27 cellular contexts compared by ENCODE assay signal in genomic region chr5:151449836-151450235, GRCh38. TPM values are rescaled to one million over a fixed set of nuclear protein-coding genes. Genes with fewer than 3 reads are reported as not detected.
A peak's percentile ranks its signal among the peaks of the same experiment; 100 is the strongest.
DNase-seq lines count a peak whose midpoint lies in the region; ATAC-seq and TF ChIP-seq lines count a peak whose summit lies in the region.
"Had no signal": no experiment of that assay in that cellular context is flagged by ENCODE, and none has a peak within 500 bp of the region (broad histone marks: within the 10 kb centered on the region; RNA-seq: fewer than 3 reads in every experiment).

No MANE protein-coding gene starts in this region.

- POLR2A ChIA-PET in CD4-positive, alpha-beta T cell (lab: Charles Lee) = no interaction called here

- H3K27me3 ChIP-seq in DND-41 (ENCODE audit: insufficient read depth, low read length, poor library complexity) (no peaks in the 10 kb centered on the region), Karpas-422 (ENCODE audit: low read length) (no peaks in the 10 kb centered on the region), parathyroid adenoma (ENCODE audit: control insufficient read depth, insufficient read depth, low read length) (no peaks in the 10 kb centered on the region), Peyer's patch (no peaks in the 10 kb centered on the region)
- peaks cover 5% of the 10 kb centered on the region for H3K27me3 ChIP-seq in CD4-positive, alpha-beta T cell (ENCODE audit: control insufficient read depth, insufficient read depth, low read length)
- H3K27me3 ChIP-seq: ascending aorta; BLaER1 treated with 17β-estradiol and CSF1 and Interleukin-3, amounts not matched to agents 10 nM and 100 nM; SJSA1; transverse colon had no signal

- H3K4me3 ChIP-seq in DND-41 (ENCODE audit: low read depth in 1 of 2, low read length in 2 of 2) (no peak overlapping the region), Karpas-422 (ENCODE audit: low read length) (no peak overlapping the region), parathyroid adenoma (ENCODE audit: low read depth, low read length) (peak overlapping the region; percentile 95), Peyer's patch (peak overlapping the region in 2 of 4 donors; percentile 80 to 92)
- H3K4me3 ChIP-seq: left ventricle myocardium inferior, SJSA1 had no signal

- TF ChIP-seq POLR2A in Peyer's patch (IDR thresholded peaks at IDR 0.05) = no peak

- no peaks in the 10 kb centered on the region for H3K9me2 ChIP-seq in Karpas-422 (replicated peaks; ENCODE audit: insufficient read depth, low read length)

- H3K4me2 ChIP-seq in DND-41 (ENCODE audit: insufficient read depth, low read length) = peak overlapping the region; percentile 86; the same call in 1 of the 2 replicates
- H3K4me2 ChIP-seq in Karpas-422 (ENCODE audit: low read depth, low read length, poor library complexity, severe bottlenecking) = peak overlapping the region; percentile 90
- peak overlapping the region; percentile 67 for H3K4me2 ChIP-seq in parathyroid adenoma (ENCODE audit: low read length)

- H3K9me3 ChIP-seq in DND-41 (ENCODE audit: insufficient read depth, low read length, severe bottlenecking) = no peaks in the 10 kb centered on the region
- no peaks in the 10 kb centered on the region for H3K9me3 ChIP-seq in Karpas-422 (ENCODE audit: low read length)
- no peaks in the 10 kb centered on the region for H3K9me3 ChIP-seq in parathyroid adenoma (ENCODE audit: control insufficient read depth, low read length)
- H3K9me3 ChIP-seq in Peyer's patch = no peaks in the 10 kb centered on the region
- no peaks in the 10 kb centered on the region for H3K9me3 ChIP-seq in CD4-positive, alpha-beta T cell (ENCODE audit: control insufficient read depth, low read length)
- H3K9me3 ChIP-seq: ascending aorta; BLaER1 treated with 17β-estradiol and CSF1 and Interleukin-3, amounts not matched to agents 10 nM and 100 nM; left ventricle myocardium inferior; SJSA1; transverse colon had no signal

- TF ChIP-seq CTCF in DND-41 (IDR thresholded peaks at IDR 0.05; ENCODE audit: borderline replicate concordance, extremely low read depth, low read length, poor library complexity, severe bottlenecking) (no peak), parathyroid adenoma (IDR thresholded peaks at IDR 0.05) (no peak), Peyer's patch (IDR thresholded peaks at IDR 0.05) (no peak)
- TF ChIP-seq CTCF in CD4-positive, alpha-beta T cell (IDR thresholded peaks at IDR 0.05) = no peak

- no peak overlapping the region for H3K9ac ChIP-seq in DND-41 (ENCODE audit: low read depth, low read length)
- H3K9ac ChIP-seq in Karpas-422 (ENCODE audit: low read length) = no peak overlapping the region
- no peak overlapping the region for H3K9ac ChIP-seq in parathyroid adenoma

- H3K36me3 Mint-ChIP-seq in dendritic cell treated with granulocyte-macrophage colony-stimulating factor and Interleukin-4, amounts not matched to agents 40 ng/mL and 50 ng/mL, for 4 days (ENCODE audit: low read depth) = peaks cover 44% of the 10 kb centered on the region
- H3K36me3 Mint-ChIP-seq in CD4-positive, alpha-beta T cell (ENCODE audit: low read depth) = no peaks in the 10 kb centered on the region
- H3K36me3 Mint-ChIP-seq: activated naive CD8-positive, alpha-beta T cell treated with anti-CD3 and anti-CD28 coated beads, Interleukin-2, amount 10 ng/mL, durations not matched to agents 7 days and 5 days; naive B cell had no signal

- H3K9me3 Mint-ChIP-seq in dendritic cell treated with granulocyte-macrophage colony-stimulating factor and Interleukin-4, amounts not matched to agents 40 ng/mL and 50 ng/mL, for 4 days = no peaks in the 10 kb centered on the region
- no peaks in the 10 kb centered on the region for H3K9me3 Mint-ChIP-seq in CD4-positive, alpha-beta T cell
- H3K9me3 Mint-ChIP-seq: activated naive CD8-positive, alpha-beta T cell treated with anti-CD3 and anti-CD28 coated beads, Interleukin-2, amount 10 ng/mL, durations not matched to agents 7 days and 5 days; naive B cell had no signal

- CTCF ChIA-PET in CD4-positive, alpha-beta T cell (lab: Charles Lee) = interaction anchor here (1.7 kb wide), 1 partner anchor 73 kb away, joined by 3 read pairs; no protein-coding TSS in a partner anchor

- H3K79me2 ChIP-seq in DND-41 (ENCODE audit: insufficient read depth, low read length) (peaks cover 23% of the 10 kb centered on the region), Karpas-422 (ENCODE audit: low read length) (peaks cover 46% of the 10 kb centered on the region), parathyroid adenoma (peaks cover 21% of the 10 kb centered on the region)

- H4K20me1 ChIP-seq in DND-41 (ENCODE audit: insufficient read depth, low read length) (no peaks in the 10 kb centered on the region), Karpas-422 (ENCODE audit: insufficient read depth, low read depth, low read length) (no peaks in the 10 kb centered on the region)

- H3K4me1 ChIP-seq in DND-41 (ENCODE audit: insufficient read depth, low read length) = peaks cover 24% of the 10 kb centered on the region
- peaks cover 15% of the 10 kb centered on the region for H3K4me1 ChIP-seq in Karpas-422 (ENCODE audit: low read length)
- H3K4me1 ChIP-seq in parathyroid adenoma = peaks cover 32% of the 10 kb centered on the region
- H3K4me1 ChIP-seq in Peyer's patch = peaks cover 0 to 55% (median 0%) of the 10 kb centered on the region in 4 donors
- H3K4me1 ChIP-seq: ascending aorta had no signal

- no peak overlapping the region for H3K27ac ChIP-seq in DND-41 (ENCODE audit: low read length)
- no peak overlapping the region for H3K27ac ChIP-seq in Karpas-422 (ENCODE audit: low read length)
- H3K27ac ChIP-seq in parathyroid adenoma = peak overlapping the region; percentile 94
- peak overlapping the region in 1 of 4 donors; percentile 65 for H3K27ac ChIP-seq in Peyer's patch
- H3K27ac ChIP-seq in CD4-positive, alpha-beta T cell (ENCODE audit: low read depth, low read length) = no peak overlapping the region
- H3K27ac ChIP-seq: ascending aorta, left ventricle myocardium inferior, SJSA1, transverse colon had no signal

- H2AFZ ChIP-seq in DND-41 (ENCODE audit: low read depth, low read length) (no peak overlapping the region), Karpas-422 (ENCODE audit: low read length) (no peak overlapping the region), parathyroid adenoma (no peak overlapping the region)

- peaks cover 44% of the 10 kb centered on the region for H3K4me1 Mint-ChIP-seq in dendritic cell treated with granulocyte-macrophage colony-stimulating factor and Interleukin-4, amounts not matched to agents 40 ng/mL and 50 ng/mL, for 4 days (ENCODE audit: low read depth)
- H3K4me1 Mint-ChIP-seq in CD4-positive, alpha-beta T cell (ENCODE audit: low read depth) = peaks cover 23% of the 10 kb centered on the region

- H3K27ac Mint-ChIP-seq in dendritic cell treated with granulocyte-macrophage colony-stimulating factor and Interleukin-4, amounts not matched to agents 40 ng/mL and 50 ng/mL, for 4 days = peak overlapping the region; percentile 90
- no peak overlapping the region for H3K27ac Mint-ChIP-seq in CD4-positive, alpha-beta T cell
- H3K27ac Mint-ChIP-seq: activated naive CD8-positive, alpha-beta T cell treated with anti-CD3 and anti-CD28 coated beads, Interleukin-2, amount 10 ng/mL, durations not matched to agents 7 days and 5 days; naive B cell; T-helper 17 cell had no signal

- H3K27me3 Mint-ChIP-seq in dendritic cell treated with granulocyte-macrophage colony-stimulating factor and Interleukin-4, amounts not matched to agents 40 ng/mL and 50 ng/mL, for 4 days = no peaks in the 10 kb centered on the region
- H3K27me3 Mint-ChIP-seq in CD4-positive, alpha-beta T cell = peaks cover 13% of the 10 kb centered on the region

- DNase-seq in DND-41 (no peak), Karpas-422 (no peak), Peyer's patch (no peak)
- no peak for DNase-seq in stimulated activated CD4-positive, alpha-beta T cell treated with anti-CD3 and anti-CD28 coated beads, Interleukin-12 subunit alpha, Interleukin-12 subunit beta, amount 100 ng/mL, for 4 hours
- no peak for DNase-seq in activated CD8-positive, alpha-beta memory T cell treated with anti-CD3 and anti-CD28 coated beads, Interleukin-2, amount 50 U/mL, for 4 hours
- no peak for DNase-seq in CD4-positive, alpha-beta T cell
- DNase-seq: ACHN; activated CD4-positive, alpha-beta T cell treated with anti-CD3 and anti-CD28 coated beads for 1 hour; activated gamma-delta T cell; activated naive CD8-positive, alpha-beta T cell treated with anti-CD3 and anti-CD28 coated beads, Interleukin-2, amount 10 ng/mL, durations not matched to agents 7 days and 5 days; Calu3; dermis blood vessel endothelial cell; islet precursor cell; left ventricle myocardium inferior; naive B cell; NCI-H1092 treated with DMSO at 0.1 percent for 48 hours; NCI-H187; NCI-H526 treated with DMSO at 0.1 percent for 48 hours; nucleus accumbens; stimulated activated CD4-positive, alpha-beta T cell treated with anti-CD3 and anti-CD28 coated beads, Interleukin-2, amount 100 ng/mL, for 24 hours; T-helper 17 cell; transverse colon had no signal

- H3K36me3 ChIP-seq in DND-41 (ENCODE audit: insufficient read depth, low read length) (no peaks in the 10 kb centered on the region; the same call in 1 of the 2 replicates), Karpas-422 (ENCODE audit: insufficient read depth, low read length) (no peaks in the 10 kb centered on the region), parathyroid adenoma (ENCODE audit: control insufficient read depth, insufficient read depth, low read length) (no peaks in the 10 kb centered on the region), Peyer's patch (no peaks in the 10 kb centered on the region)
- H3K36me3 ChIP-seq: ascending aorta, left ventricle myocardium inferior, transverse colon had no signal

- peak overlapping the region; percentile 33 for H3K4me3 Mint-ChIP-seq in dendritic cell treated with granulocyte-macrophage colony-stimulating factor and Interleukin-4, amounts not matched to agents 40 ng/mL and 50 ng/mL, for 4 days
- H3K4me3 Mint-ChIP-seq in CD4-positive, alpha-beta T cell = no peak overlapping the region
- H3K4me3 Mint-ChIP-seq: activated naive CD8-positive, alpha-beta T cell treated with anti-CD3 and anti-CD28 coated beads, Interleukin-2, amount 10 ng/mL, durations not matched to agents 7 days and 5 days; T-helper 17 cell had no signal

- ATAC-seq in DND-41 (ENCODE audit: insufficient read depth, low read depth) = no peak
- no peak for ATAC-seq in CD4-positive, alpha-beta T cell (ENCODE audit: poor library complexity)
- ATAC-seq: T-helper 17 cell had no signal

- intact Hi-C loops in dendritic cell treated with granulocyte-macrophage colony-stimulating factor and Interleukin-4, amounts not matched to agents 40 ng/mL and 50 ng/mL, for 4 days (cut with micrococcal nuclease) = loop anchor here (5.0 kb wide), 1 partner anchor 297 kb away; no protein-coding TSS in a partner anchor
- intact Hi-C loops in CD4-positive, alpha-beta T cell (cut with DNase I, micrococcal nuclease) = loop anchor here in 1 of 2 experiments (5.0 kb wide), 3 partner anchors 292 to 322 kb away; partner anchors contain the start of gene G3BP1

RNA-seq across cellular contexts. Expression of gene SLC36A1, which starts 2.4 kb away (rescaled TPM):
- total RNA-seq in Karpas-422 (2014; rRNA removed; shearing (Covaris generic); ENCODE audit: low replicate concordance) = 8.4 and 12.7 TPM in 2 replicates
- 100 to 1,000 TPM in 2 of 4 donors, 10 to 100 TPM in 2; 23.9 to 171 (median 107) TPM for total RNA-seq in Peyer's patch
- 1 to 10 TPM; 2.2 to 2.8 TPM for total RNA-seq in CD4-positive, alpha-beta T cell
